9 cellular contexts compared by ENCODE assay signal in genomic region chr6:39882567-39882953, GRCh38. TPM values are rescaled to one million over a fixed set of nuclear protein-coding genes. Genes with fewer than 3 reads are reported as not detected.
DNase-seq lines count a peak whose midpoint lies in the region; ATAC-seq and TF ChIP-seq lines count a peak whose summit lies in the region.
"Had no signal": no experiment of that assay in that cellular context is flagged by ENCODE, and none has a peak within 500 bp of the region (broad histone marks: within the 10 kb centered on the region; RNA-seq: fewer than 3 reads in every experiment).

No MANE protein-coding gene starts in this region.

- no peak overlapping the region for H3K4me3 Mint-ChIP-seq in activated CD4-positive, alpha-beta memory T cell treated with anti-CD3 and anti-CD28 coated beads for 36 hours

- no peaks in the 10 kb centered on the region for H3K4me1 Mint-ChIP-seq in activated CD4-positive, alpha-beta memory T cell treated with anti-CD3 and anti-CD28 coated beads for 36 hours (ENCODE audit: low read depth)

- peak; percentile 67 for ATAC-seq in upper lobe of right lung

- H3K4me3 ChIP-seq in Peyer's patch, result no peak overlapping the region
- H3K4me3 ChIP-seq in upper lobe of right lung, result no peak overlapping the region
- H3K4me3 ChIP-seq: cardiac muscle cell had no signal

- H3K36me3 ChIP-seq in Peyer's patch, result peaks cover 0 to 9% (median 0%) of the 10 kb centered on the region in 3 donors
- peaks cover 3% of the 10 kb centered on the region for H3K36me3 ChIP-seq in upper lobe of right lung
- H3K36me3 ChIP-seq: cardiac muscle cell had no signal

- intact Hi-C loops in upper lobe of right lung (cut with DNase I), result loop anchor here (10.0 kb wide), 1 partner anchor 498 kb away; no protein-coding TSS in a partner anchor
- intact Hi-C loops in activated CD4-positive, alpha-beta memory T cell treated with anti-CD3 and anti-CD28 coated beads for 36 hours (cut with micrococcal nuclease), result no loop called here

- POLR2A ChIA-PET in activated CD4-positive, alpha-beta memory T cell treated with anti-CD3 and anti-CD28 coated beads for 36 hours (lab: Charles Lee), result no interaction called here

- H3K27me3 Mint-ChIP-seq in activated CD4-positive, alpha-beta memory T cell treated with anti-CD3 and anti-CD28 coated beads for 36 hours, result peaks cover 9% of the 10 kb centered on the region

- H3K9me3 Mint-ChIP-seq in activated CD4-positive, alpha-beta memory T cell treated with anti-CD3 and anti-CD28 coated beads for 36 hours, result no peaks in the 10 kb centered on the region

- H3K36me3 Mint-ChIP-seq in activated CD4-positive, alpha-beta memory T cell treated with anti-CD3 and anti-CD28 coated beads for 36 hours, result no peaks in the 10 kb centered on the region

- TF ChIP-seq CTCF in Peyer's patch (IDR thresholded peaks at IDR 0.05) (no peak), upper lobe of right lung (IDR thresholded peaks at IDR 0.05) (no peak)

- H3K9me3 ChIP-seq in Peyer's patch, result no peaks in the 10 kb centered on the region
- H3K9me3 ChIP-seq in upper lobe of right lung, result no peaks in the 10 kb centered on the region

- DNase-seq in Peyer's patch (no peak), fibroblast of gingiva (ENCODE audit: low read depth) (peak; percentile 91), myocyte (ENCODE audit: low read depth) (peak; percentile 99), upper lobe of right lung (no peak), activated T-cell treated with anti-CD3 and anti-CD28 coated beads for 4 hours (no peak), NCI-H774 (lab: John Stamatoyannopoulos, UW) (no peak)
- DNase-seq in activated CD4-positive, alpha-beta memory T cell treated with anti-CD3 and anti-CD28 coated beads for 36 hours, result no peak
- DNase-seq: NCI-H1694 had no signal

- no peak overlapping the region for H3K27ac Mint-ChIP-seq in activated CD4-positive, alpha-beta memory T cell treated with anti-CD3 and anti-CD28 coated beads for 36 hours

- H3K4me1 ChIP-seq in Peyer's patch (peaks cover 0 to 13% (median 0%) of the 10 kb centered on the region in 4 donors), upper lobe of right lung (peaks cover 11% of the 10 kb centered on the region)

- H3K27ac ChIP-seq in Peyer's patch (peak overlapping the region in 3 of 4 donors; percentile 30 to 40 (median 33)), upper lobe of right lung (peak overlapping the region; percentile 8)
- H3K27ac ChIP-seq: cardiac muscle cell had no signal

- H3K27me3 ChIP-seq in Peyer's patch (no peaks in the 10 kb centered on the region), upper lobe of right lung (no peaks in the 10 kb centered on the region)
- H3K27me3 ChIP-seq: cardiac muscle cell had no signal

- TF ChIP-seq POLR2A in Peyer's patch (IDR thresholded peaks at IDR 0.05), result no peak

- CTCF ChIA-PET in activated CD4-positive, alpha-beta memory T cell treated with anti-CD3 and anti-CD28 coated beads for 36 hours (lab: Charles Lee), result no interaction called here

RNA-seq across cellular contexts. Expression of gene MOCS1, which starts 51.7 kb away (rescaled TPM):
- total RNA-seq in Peyer's patch (10 to 100 TPM; 32.2 to 62.0 (median 53.6) TPM), myocyte (12.8 and 14.6 TPM in 2 replicates), upper lobe of right lung (29.3 TPM)
- polyA plus RNA-seq in myocyte (2012), result 13.6 TPM
- total RNA-seq in activated CD4-positive, alpha-beta memory T cell treated with anti-CD3 and anti-CD28 coated beads for 36 hours, result under 1 TPM; 0.51 to 0.76 TPM

Comparison
In these comparisons a context has a peak if more than half of its experiments do, and no peak if none do; other contexts are left out.
1. DNase-seq: peak in fibroblast of gingiva (single experiment) and myocyte (single experiment); none in Peyer's patch (0 of 3), upper lobe of right lung (single experiment), activated T-cell treated with anti-CD3 and anti-CD28 coated beads for 4 hours (single experiment), activated CD4-positive, alpha-beta memory T cell treated with anti-CD3 and anti-CD28 coated beads for 36 hours (single experiment) and NCI-H774 (single experiment).